Comparison of ENCODE assay signal across 25 cellular contexts in genomic region chr3:140715035-140715434, GRCh38. TPM values are rescaled to one million over a fixed set of nuclear protein-coding genes. Genes with fewer than 3 reads are reported as not detected.
DNase-seq lines count a peak whose midpoint lies in the region; ATAC-seq and TF ChIP-seq lines count a peak whose summit lies in the region.
"Had no signal": no experiment of that assay in that cellular context is flagged by ENCODE, and none has a peak within 500 bp of the region (broad histone marks: within the 10 kb centered on the region; RNA-seq: fewer than 3 reads in every experiment).

No MANE protein-coding gene starts in this region.

- TF ChIP-seq CTCF in OCI-LY3 (IDR thresholded peaks at IDR 0.05; ENCODE audit: low read depth, low read length) (no peak), natural killer cell (IDR thresholded peaks at IDR 0.05) (no peak)

- H3K4me3 ChIP-seq in OCI-LY3 (ENCODE audit: low read length), result no peak overlapping the region
- H3K4me3 ChIP-seq: esophagus muscularis mucosa, gastroesophageal sphincter, psoas muscle, skin epidermis, tibial artery had no signal

- H3K27me3 Mint-ChIP-seq in natural killer cell (ENCODE audit: low read depth in 2 of 2), result no peaks in the 10 kb centered on the region

- no peak overlapping the region for H3K4me3 Mint-ChIP-seq in natural killer cell
- H3K4me3 Mint-ChIP-seq: activated T-cell treated with anti-CD3 and anti-CD28 coated beads, Interleukin-2, amount 50 U/mL, for 72 hours; CD8-positive, alpha-beta T cell; nephron; stimulated activated naive CD8-positive, alpha-beta T cell treated with anti-CD3 and anti-CD28 coated beads, Interleukin-15, Interleukin-2, amounts not matched to agents 100 ng/mL and 50 ng/mL, for 24 hours had no signal

- no peaks in the 10 kb centered on the region for H4K20me1 ChIP-seq in OCI-LY3 (ENCODE audit: insufficient read depth, low read length)

- no peaks in the 10 kb centered on the region for H3K4me1 Mint-ChIP-seq in natural killer cell

- ATAC-seq in left colon, result peak; percentile 89
- ATAC-seq in natural killer cell, result no peak
- ATAC-seq: activated T-cell treated with anti-CD3 and anti-CD28 coated beads, Interleukin-2, amount 50 U/mL, for 72 hours; CD8-positive, alpha-beta T cell; gastroesophageal sphincter; HCT116; psoas muscle had no signal

- H3K27me3 ChIP-seq in OCI-LY3 (ENCODE audit: low read depth, low read length), result no peaks in the 10 kb centered on the region
- H3K27me3 ChIP-seq: esophagus muscularis mucosa, gastroesophageal sphincter, tibial artery had no signal

- peak overlapping the region; percentile 31 for H3K4me2 ChIP-seq in OCI-LY3 (ENCODE audit: low read length)

- no peaks in the 10 kb centered on the region for H3K36me3 Mint-ChIP-seq in natural killer cell
- H3K36me3 Mint-ChIP-seq: CD8-positive, alpha-beta T cell had no signal

- H3K9me3 Mint-ChIP-seq in natural killer cell, result peaks cover 2 to 3% of the 10 kb centered on the region in 2 donors
- H3K9me3 Mint-ChIP-seq: activated T-cell treated with anti-CD3 and anti-CD28 coated beads, Interleukin-2, amount 50 U/mL, for 72 hours; CD8-positive, alpha-beta T cell; nephron; stimulated activated naive CD8-positive, alpha-beta T cell treated with anti-CD3 and anti-CD28 coated beads, Interleukin-15, Interleukin-2, amounts not matched to agents 100 ng/mL and 50 ng/mL, for 24 hours had no signal

- intact Hi-C loops in left colon (cut with DNase I, micrococcal nuclease), result no loop called here
- intact Hi-C loops in natural killer cell (cut with micrococcal nuclease), result no loop called here

- H3K79me2 ChIP-seq in OCI-LY3 (ENCODE audit: low read length), result no peaks in the 10 kb centered on the region

- H3K36me3 ChIP-seq in OCI-LY3 (replicated peaks; ENCODE audit: low read depth, low read length), result no peaks in the 10 kb centered on the region
- H3K36me3 ChIP-seq: esophagus muscularis mucosa, gastroesophageal sphincter, tibial artery had no signal

- peak overlapping the region; percentile 71 for H3K27ac ChIP-seq in OCI-LY3 (ENCODE audit: low read length)
- H3K27ac ChIP-seq: esophagus muscularis mucosa, gastroesophageal sphincter, psoas muscle, skin epidermis, tibial artery had no signal

- DNase-seq in DMS53 (lab: John Stamatoyannopoulos, UW), result peak; percentile 73
- DNase-seq in NCI-H2029 (lab: John Stamatoyannopoulos, UW), result peak; percentile 47
- peak; percentile 31 to 46 for DNase-seq in left colon
- DNase-seq in nucleus accumbens (lab: John Stamatoyannopoulos, UW), result no peak
- no peak for DNase-seq in natural killer cell
- DNase-seq in kidney glomerular epithelial cell (lab: John Stamatoyannopoulos, UW), result no peak
- DNase-seq in NCI-H1048 (lab: John Stamatoyannopoulos, UW), result no peak
- DNase-seq: activated naive CD4-positive, alpha-beta T cell treated with anti-CD3 and anti-CD28 coated beads, Interleukin-2, amount 50 U/mL, for 16 hours; activated T-cell treated with anti-CD3 and anti-CD28 coated beads, Interleukin-2, amount 50 U/mL, for 72 hours; anterior cingulate cortex; caudate nucleus; CD8-positive, alpha-beta T cell; EL; mesendoderm; psoas muscle; stimulated activated CD4-positive, alpha-beta T cell treated with anti-CD3 and anti-CD28 coated beads, Interleukin-2, amount 100 ng/mL, for 48 hours; tibial artery had no signal

- H3K4me1 ChIP-seq in OCI-LY3 (ENCODE audit: low read length), result peaks cover 70% of the 10 kb centered on the region
- H3K4me1 ChIP-seq: psoas muscle had no signal

- H3K9me3 ChIP-seq in OCI-LY3 (ENCODE audit: insufficient read depth, low read length), result no peaks in the 10 kb centered on the region
- H3K9me3 ChIP-seq: esophagus muscularis mucosa, gastroesophageal sphincter, psoas muscle, tibial artery had no signal

- H3K27ac Mint-ChIP-seq in natural killer cell, result no peak overlapping the region
- H3K27ac Mint-ChIP-seq: activated T-cell treated with anti-CD3 and anti-CD28 coated beads, Interleukin-2, amount 50 U/mL, for 72 hours; CD8-positive, alpha-beta T cell; nephron; stimulated activated naive CD8-positive, alpha-beta T cell treated with anti-CD3 and anti-CD28 coated beads, Interleukin-15, Interleukin-2, amounts not matched to agents 100 ng/mL and 50 ng/mL, for 24 hours had no signal

- H3K9ac ChIP-seq in OCI-LY3 (ENCODE audit: low read length), result peak overlapping the region; percentile 53; the same call in 1 of the 2 replicates

- peak overlapping the region; percentile 52; the same call in 1 of the 2 replicates for H2AFZ ChIP-seq in OCI-LY3 (ENCODE audit: low read depth, low read length)

RNA-seq across cellular contexts. Expression of gene TRIM42, which starts 37.2 kb away (rescaled TPM):
- total RNA-seq in left colon (not detected), natural killer cell (not detected)
- total RNA-seq: activated CD8-positive, alpha-beta memory T cell treated with anti-CD3 and anti-CD28 coated beads for 36 hours; activated T-cell treated with anti-CD3 and anti-CD28 coated beads, Interleukin-2, amount 50 U/mL, for 72 hours; CD8-positive, alpha-beta T cell; esophagus muscularis mucosa; gastroesophageal sphincter; psoas muscle had no signal

Comparison
In these comparisons a context has a peak if more than half of its experiments do, and no peak if none do; other contexts are left out.
1. DNase-seq: peak in DMS53 (single experiment), NCI-H2029 (single experiment) and left colon (2 of 2); none in nucleus accumbens (0 of 56), natural killer cell (single experiment), kidney glomerular epithelial cell (single experiment) and NCI-H1048 (single experiment).